ENCODE assay signal across 18 cellular contexts in the genomic region with DNA sequence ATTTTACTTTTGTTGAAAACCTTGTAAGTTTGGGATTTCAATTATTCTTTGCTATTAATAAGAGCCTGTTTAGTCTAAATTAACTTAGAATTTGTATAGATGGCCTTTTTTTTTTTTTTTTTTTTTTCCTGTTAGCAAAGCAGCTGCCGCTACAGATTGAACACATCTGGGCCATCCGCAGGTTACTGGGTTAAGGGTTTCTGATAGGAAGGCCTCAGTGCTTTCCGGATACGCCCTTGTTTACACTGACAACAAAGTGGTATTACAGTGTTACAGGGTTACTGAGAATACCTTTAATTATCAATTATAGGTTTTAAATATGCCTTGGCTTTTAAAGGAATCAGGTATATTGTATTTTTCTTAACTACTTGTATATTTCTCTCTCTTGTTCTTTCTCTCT.
A peak's percentile ranks its signal among the peaks of the same experiment; 100 is the strongest.
DNase-seq lines count a peak whose midpoint lies in the region; ATAC-seq and TF ChIP-seq lines count a peak whose summit lies in the region.
"Had no signal": no experiment of that assay in that cellular context is flagged by ENCODE, and none has a peak within 500 bp of the region (broad histone marks: within the 10 kb centered on the region; RNA-seq: fewer than 3 reads in every experiment).

No MANE protein-coding gene starts in this region.

- no peaks in the 10 kb centered on the region for H3K36me3 ChIP-seq in endodermal cell (ENCODE audit: control insufficient read depth, insufficient read depth, low read length)
- no peaks in the 10 kb centered on the region for H3K36me3 ChIP-seq in stomach
- H3K36me3 ChIP-seq: MG63 had no signal

- WGBS in endodermal cell (ENCODE audit: insufficient coverage in 1 of 2, insufficient read length in 1 of 2), 2 experiments, result 87% methylated on average over 4 of the region's 4 CpGs; no CpG with 5 or more reads in 1 of the 2 experiments
- 30 to 50% (median 42%) methylated on average over 4 of the region's 4 CpGs for WGBS in stomach, 5 donors

- H3K4me3 Mint-ChIP-seq in endodermal cell (no peak overlapping the region), mesothelial cell of epicardium (peak overlapping the region; percentile 65)
- H3K4me3 Mint-ChIP-seq: B cell; CD4-positive, CD25-positive, alpha-beta regulatory T cell had no signal

- H3K9me3 Mint-ChIP-seq in endodermal cell, result peaks cover 7% of the 10 kb centered on the region
- peaks cover 13% of the 10 kb centered on the region for H3K9me3 Mint-ChIP-seq in mesothelial cell of epicardium

- H3K27ac Mint-ChIP-seq in endodermal cell (peak overlapping the region; percentile 56), mesothelial cell of epicardium (peak overlapping the region; percentile 90)
- H3K27ac Mint-ChIP-seq: B cell; CD4-positive, CD25-positive, alpha-beta regulatory T cell had no signal

- no peak for TF ChIP-seq POLR2A in stomach (IDR thresholded peaks at IDR 0.05)

- H3K4me1 ChIP-seq in endodermal cell (ENCODE audit: control insufficient read depth, insufficient read depth, low read length) (no peaks in the 10 kb centered on the region), stomach (no peaks in the 10 kb centered on the region)
- H3K4me1 ChIP-seq: A549 had no signal

- intact Hi-C loops in posterior vena cava (cut with DNase I) (no loop called here), stomach (cut with DNase I; ENCODE audit: low total_unique reads) (no loop called here)

- H3K27me3 ChIP-seq in endodermal cell (ENCODE audit: control insufficient read depth, insufficient read depth, low read length, poor library complexity, severe bottlenecking) (no peaks in the 10 kb centered on the region), stomach (no peaks in the 10 kb centered on the region)
- H3K27me3 ChIP-seq: MG63 had no signal

- H3K4me1 Mint-ChIP-seq in endodermal cell (peaks cover 4% of the 10 kb centered on the region), mesothelial cell of epicardium (peaks cover 11% of the 10 kb centered on the region)
- H3K4me1 Mint-ChIP-seq: B cell; CD4-positive, CD25-positive, alpha-beta regulatory T cell had no signal

- peak; percentile 73 for DNase-seq in DMS53 (lab: John Stamatoyannopoulos, UW)
- peak; percentile 21 for DNase-seq in LNCaP clone FGC (ENCODE audit: low read depth)
- DNase-seq in endodermal cell, result no peak
- DNase-seq in mesothelial cell of epicardium (ENCODE audit: low spot score in 2 of 2, unreplicated experiment in 2 of 2), result no peak
- DNase-seq in epidermal melanocyte (ENCODE audit: insufficient read length, low spot score), result no peak
- no peak for DNase-seq in posterior vena cava (ENCODE audit: low spot score)
- DNase-seq in stomach, result no peak
- DNase-seq: CD4-positive, CD25-positive, alpha-beta regulatory T cell; DND-41; Kasumi-1; MG63; NCI-H1694 treated with DMSO at 0.1 percent for 48 hours; NCI-H226; NCI-H510A treated with DMSO at 0.1 percent for 48 hours had no signal

- H3K27ac ChIP-seq in endodermal cell (ENCODE audit: low read depth, low read length) (no peak overlapping the region), stomach (no peak overlapping the region)
- H3K27ac ChIP-seq: A549 had no signal

- TF ChIP-seq EP300 in stomach (IDR thresholded peaks at IDR 0.05), result no peak

- H3K27me3 Mint-ChIP-seq in endodermal cell (ENCODE audit: insufficient read depth), result no peaks in the 10 kb centered on the region
- no peaks in the 10 kb centered on the region for H3K27me3 Mint-ChIP-seq in mesothelial cell of epicardium (ENCODE audit: low read depth)
- H3K27me3 Mint-ChIP-seq: B cell; CD4-positive, CD25-positive, alpha-beta regulatory T cell had no signal

- H3K4me3 ChIP-seq in LNCaP clone FGC (ENCODE audit: low read depth, low read length) (no peak overlapping the region), endodermal cell (ENCODE audit: low read length) (no peak overlapping the region), stomach (no peak overlapping the region)
- H3K4me3 ChIP-seq: A549, MG63 had no signal

- TF ChIP-seq CTCF in LNCaP clone FGC (IDR thresholded peaks at IDR 0.05; ENCODE audit: control insufficient read depth, extremely low read depth, insufficient read depth), result no peak
- no peak for TF ChIP-seq CTCF in endodermal cell (conservative IDR thresholded peaks at IDR 0.05)
- no peak for TF ChIP-seq CTCF in mesothelial cell of epicardium (IDR thresholded peaks at IDR 0.05; ENCODE audit: unreplicated experiment)
- no peak for TF ChIP-seq CTCF in stomach (IDR thresholded peaks at IDR 0.05)

- ATAC-seq in GM18861 (IDR thresholded peaks at IDR 0.05; ENCODE audit: unreplicated experiment), result no peak
- ATAC-seq: A549, Right ventricle myocardium inferior had no signal

- H3K9me3 ChIP-seq in endodermal cell (ENCODE audit: control insufficient read depth, low read length), result no peaks in the 10 kb centered on the region
- peaks cover 0 to 15% (median 0%) of the 10 kb centered on the region in 4 donors for H3K9me3 ChIP-seq in stomach
- H3K9me3 ChIP-seq: A549, MG63 had no signal

- H3K36me3 Mint-ChIP-seq in endodermal cell (ENCODE audit: low read depth), result peaks cover 8% of the 10 kb centered on the region
- peaks cover 19% of the 10 kb centered on the region for H3K36me3 Mint-ChIP-seq in mesothelial cell of epicardium
- H3K36me3 Mint-ChIP-seq: CD4-positive, CD25-positive, alpha-beta regulatory T cell had no signal

- H3K9ac ChIP-seq in endodermal cell (ENCODE audit: extremely low read depth, low read length, poor library complexity, severe bottlenecking), result no peak overlapping the region

Comparison
In these comparisons a context has a peak if more than half of its experiments do, and no peak if none do; other contexts are left out.
1. DNase-seq: peak in DMS53 (single experiment) and LNCaP clone FGC (single experiment); none in endodermal cell (single experiment), mesothelial cell of epicardium (0 of 2), epidermal melanocyte (single experiment), posterior vena cava (single experiment) and stomach (single experiment).